In genomic region chr12:65740506-65740872, GRCh38 we compare ENCODE assay signal across 9 cellular contexts.
DNase-seq lines count a peak whose midpoint lies in the region; ATAC-seq, FAIRE-seq and TF ChIP-seq lines count a peak whose summit lies in the region.
"Had no signal": no experiment of that assay in that cellular context is flagged by ENCODE, and none has a peak within 500 bp of the region (broad histone marks: within the 10 kb centered on the region; RNA-seq: fewer than 3 reads in every experiment).

No MANE protein-coding gene starts in this region.

- peaks cover 8% of the 10 kb centered on the region for H3K4me1 Mint-ChIP-seq in Calu3 (ENCODE audit: low read depth, unreplicated experiment)
- H3K4me1 Mint-ChIP-seq in natural killer cell treated with Interleukin-12 subunit alpha and Interleukin-12 subunit beta and Interleukin-15 and Interleukin-18, amount 100 ng/mL, for 72 hours (ENCODE audit: low read depth in 2 of 2): peaks cover 9 to 13% of the 10 kb centered on the region in 2 donors

- H3K36me3 ChIP-seq in bronchial epithelial cell (ENCODE audit: control insufficient read depth, insufficient read depth, low read length): no peaks in the 10 kb centered on the region

- peaks cover 35% of the 10 kb centered on the region for H3K27me3 Mint-ChIP-seq in Calu3 (ENCODE audit: unreplicated experiment)
- peaks cover 21 to 34% of the 10 kb centered on the region in 2 donors for H3K27me3 Mint-ChIP-seq in natural killer cell treated with Interleukin-12 subunit alpha and Interleukin-12 subunit beta and Interleukin-15 and Interleukin-18, amount 100 ng/mL, for 72 hours

- H3K4me3 Mint-ChIP-seq in Calu3 (ENCODE audit: low read depth, unreplicated experiment): peak overlapping the region; percentile 97
- H3K4me3 Mint-ChIP-seq in natural killer cell treated with Interleukin-12 subunit alpha and Interleukin-12 subunit beta and Interleukin-15 and Interleukin-18, amount 100 ng/mL, for 72 hours: peak overlapping the region; percentile 87

- H3K27ac Mint-ChIP-seq in Calu3 (ENCODE audit: unreplicated experiment): no peak overlapping the region
- H3K27ac Mint-ChIP-seq in natural killer cell treated with Interleukin-12 subunit alpha and Interleukin-12 subunit beta and Interleukin-15 and Interleukin-18, amount 100 ng/mL, for 72 hours: no peak overlapping the region

- H3K9me3 Mint-ChIP-seq in Calu3 (ENCODE audit: low read depth, unreplicated experiment): no peaks in the 10 kb centered on the region
- H3K9me3 Mint-ChIP-seq in natural killer cell treated with Interleukin-12 subunit alpha and Interleukin-12 subunit beta and Interleukin-15 and Interleukin-18, amount 100 ng/mL, for 72 hours: peaks cover 3% of the 10 kb centered on the region

- no peak for FAIRE-seq in bronchial epithelial cell (lab: Jason Lieb, UNC)

- H3K36me3 Mint-ChIP-seq in Calu3 (ENCODE audit: insufficient read depth, unreplicated experiment): peaks cover 21% of the 10 kb centered on the region
- no peaks in the 10 kb centered on the region for H3K36me3 Mint-ChIP-seq in natural killer cell treated with Interleukin-12 subunit alpha and Interleukin-12 subunit beta and Interleukin-15 and Interleukin-18, amount 100 ng/mL, for 72 hours

- CTCF ChIA-PET in Calu3 (lab: Charles Lee): no interaction called here

- H3K27ac ChIP-seq in HL-60 (replicated peaks): no peak overlapping the region

- no TSS peak for BruUV-seq in Calu3 (replicated peaks; lab: Mats Ljungman, UMichigan)

- DNase-seq in Calu3 (no peak), HL-60 (ENCODE audit: low read depth in 1 of 2, low spot score in 1 of 2) (no peak), bronchial epithelial cell (ENCODE audit: low read depth) (no peak), DMS79 (lab: John Stamatoyannopoulos, UW) (no peak), head of caudate nucleus (no peak), globus pallidus (ENCODE audit: low spot score) (no peak)
- no peak for DNase-seq in natural killer cell treated with Interleukin-12 subunit alpha and Interleukin-12 subunit beta and Interleukin-15 and Interleukin-18, amount 100 ng/mL, for 72 hours (ENCODE audit: low spot score)
- DNase-seq: Right ventricle myocardium superior had no signal

- intact Hi-C loops in Calu3 (cut with micrococcal nuclease; ENCODE audit: unreplicated experiment) (no loop called here), head of caudate nucleus (cut with DNase I) (no loop called here)

- H3K27me3 ChIP-seq in HL-60 (ENCODE audit: insufficient read depth, poor library complexity, severe bottlenecking): peaks cover 27% of the 10 kb centered on the region
- H3K27me3 ChIP-seq in bronchial epithelial cell (ENCODE audit: control insufficient read depth, insufficient read depth, low read length): no peaks in the 10 kb centered on the region

- H3K4me3 ChIP-seq in HL-60 (replicated peaks; ENCODE audit: insufficient read depth, low read length) (peak overlapping the region; percentile 66; the same call in 1 of the 2 replicates), bronchial epithelial cell (ENCODE audit: low read depth, low read length) (peak overlapping the region; percentile 92)

- TF ChIP-seq CTCF in Calu3 (IDR thresholded peaks at IDR 0.05; ENCODE audit: unreplicated experiment) (no peak), HL-60 (IDR thresholded peaks at IDR 0.05; ENCODE audit: insufficient read depth, low read length) (no peak), bronchial epithelial cell (IDR thresholded peaks at IDR 0.05; ENCODE audit: insufficient read depth, low read length, severe bottlenecking) (no peak)

- no peak for ATAC-seq in natural killer cell treated with Interleukin-12 subunit alpha and Interleukin-12 subunit beta and Interleukin-15 and Interleukin-18, amount 100 ng/mL, for 72 hours
- no peak for ATAC-seq in GM18858 (IDR thresholded peaks at IDR 0.05; ENCODE audit: unreplicated experiment)
